In the genomic region with DNA sequence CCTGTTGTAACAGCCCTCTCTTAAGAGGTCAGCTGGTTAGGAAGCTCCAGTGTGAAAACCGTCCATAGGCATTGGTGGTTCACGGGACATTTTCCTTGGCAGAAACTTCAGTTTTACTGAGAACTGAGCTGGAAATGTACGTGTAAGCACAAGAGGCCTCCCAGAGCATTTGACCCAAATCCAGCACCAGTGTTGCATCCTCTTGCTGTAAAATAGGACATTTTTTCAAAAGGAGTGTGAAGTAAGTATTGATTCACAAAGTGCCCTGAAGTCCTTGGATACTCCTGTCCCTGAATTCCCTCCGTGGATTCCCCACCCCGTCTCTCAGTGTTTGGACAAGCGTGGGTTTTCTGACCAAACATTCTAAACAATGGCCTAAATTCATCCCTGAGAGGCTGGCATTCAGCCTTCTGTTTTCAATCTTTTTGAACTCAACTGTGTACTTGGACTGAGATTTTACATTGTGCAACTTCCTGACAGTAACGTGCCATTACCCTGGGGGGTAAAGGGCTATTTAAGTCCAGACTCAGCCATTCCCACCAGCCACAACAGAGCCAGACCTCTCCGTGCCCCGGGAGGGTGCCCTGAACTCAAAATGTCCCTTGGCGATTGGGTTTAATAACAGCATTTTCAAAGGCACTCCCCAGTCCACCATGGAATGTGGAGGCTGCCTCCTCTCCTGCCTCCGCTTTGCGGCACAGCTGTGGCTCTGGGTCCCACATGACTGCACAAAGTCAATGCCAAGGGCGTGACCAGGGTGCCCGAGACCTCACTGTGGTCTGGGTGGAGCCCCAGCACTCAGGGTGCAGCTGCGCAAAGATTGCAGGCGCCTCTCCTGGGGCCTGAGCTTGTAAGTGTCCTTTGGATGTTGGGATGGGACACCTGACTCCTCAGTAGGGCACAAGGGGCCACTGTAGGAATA, we compare ENCODE assay signal across 9 cellular contexts.
A peak's percentile ranks its signal among the peaks of the same experiment; 100 is the strongest.
DNase-seq lines count a peak whose midpoint lies in the region; ATAC-seq and TF ChIP-seq lines count a peak whose summit lies in the region.
"Had no signal": no experiment of that assay in that cellular context is flagged by ENCODE, and none has a peak within 500 bp of the region (broad histone marks: within the 10 kb centered on the region; RNA-seq: fewer than 3 reads in every experiment).

No MANE protein-coding gene starts in this region.

- TF ChIP-seq EP300 in Ishikawa (IDR thresholded peaks at IDR 0.05; ENCODE audit: borderline replicate concordance) (peak; percentile 52; the same call in 1 of the 2 replicates), suprapubic skin (IDR thresholded peaks at IDR 0.05) (no peak)

- H3K9me3 ChIP-seq in liver (ENCODE audit: control insufficient read depth in 4 of 4, low read length in 3 of 4) (no peaks in the 10 kb centered on the region), suprapubic skin (no peaks in the 10 kb centered on the region)

- no peak overlapping the region for H3K4me3 ChIP-seq in liver (ENCODE audit: low read depth in 1 of 3, low read length in 3 of 3)
- H3K4me3 ChIP-seq in suprapubic skin: no peak overlapping the region

- peak overlapping the region; percentile 89 to 93 for H3K27ac ChIP-seq in liver (ENCODE audit: low read depth in 1 of 2, low read length in 2 of 2)
- H3K27ac ChIP-seq in suprapubic skin: peak overlapping the region; percentile 18

- TF ChIP-seq RAD21 in Ishikawa (IDR thresholded peaks at IDR 0.05; ENCODE audit: low read depth) (no peak; the same call in 1 of the 2 replicates), liver (IDR thresholded peaks at IDR 0.05) (peak; percentile 69 to 77)

- no peak for TF ChIP-seq POLR2A in suprapubic skin (IDR thresholded peaks at IDR 0.05)

- 19% methylated on average over 16 of the region's 16 CpGs for WGBS in liver
- 22% methylated on average over 10 of the region's 16 CpGs for WGBS in suprapubic skin

- peaks cover 7 to 20% (median 16%) of the 10 kb centered on the region in 4 donors for H3K4me1 ChIP-seq in liver (ENCODE audit: control insufficient read depth in 4 of 4, insufficient read depth in 4 of 4, low read length in 3 of 4)
- H3K4me1 ChIP-seq in suprapubic skin: peaks cover 20% of the 10 kb centered on the region

- no peaks in the 10 kb centered on the region for H3K27me3 ChIP-seq in liver (ENCODE audit: control insufficient read depth in 4 of 4, insufficient read depth in 4 of 4, low read length in 3 of 4)
- peaks cover 10% of the 10 kb centered on the region for H3K27me3 ChIP-seq in suprapubic skin

- TF ChIP-seq CTCF in liver (IDR thresholded peaks at IDR 0.05; ENCODE audit: low read depth, low read length, missing input control): no peak
- no peak for TF ChIP-seq CTCF in suprapubic skin (IDR thresholded peaks at IDR 0.05)

- H3K9ac ChIP-seq in liver (ENCODE audit: low read depth in 1 of 2, low read length in 2 of 2): no peak overlapping the region

- H3K36me3 ChIP-seq in liver (ENCODE audit: control insufficient read depth in 4 of 4, insufficient read depth in 3 of 4, low read depth in 1 of 4, low read length in 3 of 4) (no peaks in the 10 kb centered on the region), suprapubic skin (no peaks in the 10 kb centered on the region)

- ATAC-seq in GM18517 (IDR thresholded peaks at IDR 0.05; ENCODE audit: unreplicated experiment) (no peak), HG03159 (IDR thresholded peaks at IDR 0.05; ENCODE audit: unreplicated experiment) (no peak)
- ATAC-seq: stimulated activated memory B cell treated with anti-CD40 and anti-IgM and Interleukin-4, amounts not matched to agents 10 μg/mL and 1 μg/mL and 100 μg/mL, for 72 hours had no signal

- DNase-seq in dermis blood vessel endothelial cell (peak; percentile 57), suprapubic skin (ENCODE audit: low spot score in 2 of 2) (peak in 1 of 2 donors; percentile 65)
- DNase-seq in activated effector memory CD4-positive, alpha-beta T cell treated with anti-CD3 and anti-CD28 coated beads, Interleukin-2, amount 50 U/mL, for 16 hours: no peak
- DNase-seq: activated CD4-positive, alpha-beta memory T cell treated with anti-CD3 and anti-CD28 coated beads, Interleukin-2, amount 10 ng/mL, durations not matched to agents 7 days and 5 days had no signal

TF ChIP-seq in Ishikawa, 13 proteins besides CTCF, POLR2A, EP300 and RAD21 (continues in another document):
- peak; percentile 71 for TF ChIP-seq CEBPB (IDR thresholded peaks at IDR 0.05)
- peak; percentile 57; the same call in 1 of the 2 replicates for TF ChIP-seq YY1 (IDR thresholded peaks at IDR 0.05; ENCODE audit: low read depth)
- TF ChIP-seq TAF1 (IDR thresholded peaks at IDR 0.05; ENCODE audit: low read depth): no peak
- peak; percentile 93 for TF ChIP-seq TEAD4 (IDR thresholded peaks at IDR 0.05)
- no peak for TF ChIP-seq ZBTB7A (IDR thresholded peaks at IDR 0.05; ENCODE audit: low read depth)
- TF ChIP-seq, protein P1, sequence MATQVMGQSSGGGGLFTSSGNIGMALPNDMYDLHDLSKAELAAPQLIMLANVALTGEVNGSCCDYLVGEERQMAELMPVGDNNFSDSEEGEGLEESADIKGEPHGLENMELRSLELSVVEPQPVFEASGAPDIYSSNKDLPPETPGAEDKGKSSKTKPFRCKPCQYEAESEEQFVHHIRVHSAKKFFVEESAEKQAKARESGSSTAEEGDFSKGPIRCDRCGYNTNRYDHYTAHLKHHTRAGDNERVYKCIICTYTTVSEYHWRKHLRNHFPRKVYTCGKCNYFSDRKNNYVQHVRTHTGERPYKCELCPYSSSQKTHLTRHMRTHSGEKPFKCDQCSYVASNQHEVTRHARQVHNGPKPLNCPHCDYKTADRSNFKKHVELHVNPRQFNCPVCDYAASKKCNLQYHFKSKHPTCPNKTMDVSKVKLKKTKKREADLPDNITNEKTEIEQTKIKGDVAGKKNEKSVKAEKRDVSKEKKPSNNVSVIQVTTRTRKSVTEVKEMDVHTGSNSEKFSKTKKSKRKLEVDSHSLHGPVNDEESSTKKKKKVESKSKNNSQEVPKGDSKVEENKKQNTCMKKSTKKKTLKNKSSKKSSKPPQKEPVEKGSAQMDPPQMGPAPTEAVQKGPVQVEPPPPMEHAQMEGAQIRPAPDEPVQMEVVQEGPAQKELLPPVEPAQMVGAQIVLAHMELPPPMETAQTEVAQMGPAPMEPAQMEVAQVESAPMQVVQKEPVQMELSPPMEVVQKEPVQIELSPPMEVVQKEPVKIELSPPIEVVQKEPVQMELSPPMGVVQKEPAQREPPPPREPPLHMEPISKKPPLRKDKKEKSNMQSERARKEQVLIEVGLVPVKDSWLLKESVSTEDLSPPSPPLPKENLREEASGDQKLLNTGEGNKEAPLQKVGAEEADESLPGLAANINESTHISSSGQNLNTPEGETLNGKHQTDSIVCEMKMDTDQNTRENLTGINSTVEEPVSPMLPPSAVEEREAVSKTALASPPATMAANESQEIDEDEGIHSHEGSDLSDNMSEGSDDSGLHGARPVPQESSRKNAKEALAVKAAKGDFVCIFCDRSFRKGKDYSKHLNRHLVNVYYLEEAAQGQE (IDR thresholded peaks at IDR 0.05; ENCODE audit: low read depth): no peak
- TF ChIP-seq, protein P2, sequence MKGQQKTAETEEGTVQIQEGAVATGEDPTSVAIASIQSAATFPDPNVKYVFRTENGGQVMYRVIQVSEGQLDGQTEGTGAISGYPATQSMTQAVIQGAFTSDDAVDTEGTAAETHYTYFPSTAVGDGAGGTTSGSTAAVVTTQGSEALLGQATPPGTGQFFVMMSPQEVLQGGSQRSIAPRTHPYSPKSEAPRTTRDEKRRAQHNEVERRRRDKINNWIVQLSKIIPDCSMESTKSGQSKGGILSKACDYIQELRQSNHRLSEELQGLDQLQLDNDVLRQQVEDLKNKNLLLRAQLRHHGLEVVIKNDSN (IDR thresholded peaks at IDR 0.05): peak; percentile 42; the same call in 1 of the 2 replicates
- TF ChIP-seq CREB1 (IDR thresholded peaks at IDR 0.05; ENCODE audit: low read depth): no peak

TF ChIP-seq in liver, 16 proteins besides CTCF, POLR2A, EP300 and RAD21 (continues in another document):
- TF ChIP-seq HNF4A (conservative IDR thresholded peaks at IDR 0.05) (peak; percentile 94), YY1 (IDR thresholded peaks at IDR 0.05) (peak; percentile 80), SP1 (IDR thresholded peaks at IDR 0.05) (peak; percentile 91), JUND (IDR thresholded peaks at IDR 0.05) (peak in 1 of 2 donors; percentile 70), GABPA (IDR thresholded peaks at IDR 0.05 in 1 of 2, conservative IDR thresholded peaks at IDR 0.05 in 1 of 2) (peak in 1 of 2 donors; percentile 72), RXRA (IDR thresholded peaks at IDR 0.05) (peak; percentile 99 to 100), HNF4G (IDR thresholded peaks at IDR 0.05) (peak; percentile 85), NR2F2 (IDR thresholded peaks at IDR 0.05) (peak; percentile 99), FOXA2 (IDR thresholded peaks at IDR 0.05) (peak; percentile 46), EGR1 (IDR thresholded peaks at IDR 0.05; ENCODE audit: low read depth in 2 of 2) (peak in 1 of 2 donors; percentile 79), TAF1 (conservative IDR thresholded peaks at IDR 0.05) (no peak)
- TF ChIP-seq, protein P3, sequence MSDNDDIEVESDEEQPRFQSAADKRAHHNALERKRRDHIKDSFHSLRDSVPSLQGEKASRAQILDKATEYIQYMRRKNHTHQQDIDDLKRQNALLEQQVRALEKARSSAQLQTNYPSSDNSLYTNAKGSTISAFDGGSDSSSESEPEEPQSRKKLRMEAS (IDR thresholded peaks at IDR 0.05): peak; percentile 82
- TF ChIP-seq, protein P4, sequence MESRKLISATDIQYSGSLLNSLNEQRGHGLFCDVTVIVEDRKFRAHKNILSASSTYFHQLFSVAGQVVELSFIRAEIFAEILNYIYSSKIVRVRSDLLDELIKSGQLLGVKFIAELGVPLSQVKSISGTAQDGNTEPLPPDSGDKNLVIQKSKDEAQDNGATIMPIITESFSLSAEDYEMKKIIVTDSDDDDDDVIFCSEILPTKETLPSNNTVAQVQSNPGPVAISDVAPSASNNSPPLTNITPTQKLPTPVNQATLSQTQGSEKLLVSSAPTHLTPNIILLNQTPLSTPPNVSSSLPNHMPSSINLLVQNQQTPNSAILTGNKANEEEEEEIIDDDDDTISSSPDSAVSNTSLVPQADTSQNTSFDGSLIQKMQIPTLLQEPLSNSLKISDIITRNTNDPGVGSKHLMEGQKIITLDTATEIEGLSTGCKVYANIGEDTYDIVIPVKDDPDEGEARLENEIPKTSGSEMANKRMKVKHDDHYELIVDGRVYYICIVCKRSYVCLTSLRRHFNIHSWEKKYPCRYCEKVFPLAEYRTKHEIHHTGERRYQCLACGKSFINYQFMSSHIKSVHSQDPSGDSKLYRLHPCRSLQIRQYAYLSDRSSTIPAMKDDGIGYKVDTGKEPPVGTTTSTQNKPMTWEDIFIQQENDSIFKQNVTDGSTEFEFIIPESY (IDR thresholded peaks at IDR 0.05): peak; percentile 85
- TF ChIP-seq, protein P5, sequence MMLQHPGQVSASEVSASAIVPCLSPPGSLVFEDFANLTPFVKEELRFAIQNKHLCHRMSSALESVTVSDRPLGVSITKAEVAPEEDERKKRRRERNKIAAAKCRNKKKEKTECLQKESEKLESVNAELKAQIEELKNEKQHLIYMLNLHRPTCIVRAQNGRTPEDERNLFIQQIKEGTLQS (IDR thresholded peaks at IDR 0.05): peak; percentile 27
